ENCODE assay signal across 8 cellular contexts in the genomic region with DNA sequence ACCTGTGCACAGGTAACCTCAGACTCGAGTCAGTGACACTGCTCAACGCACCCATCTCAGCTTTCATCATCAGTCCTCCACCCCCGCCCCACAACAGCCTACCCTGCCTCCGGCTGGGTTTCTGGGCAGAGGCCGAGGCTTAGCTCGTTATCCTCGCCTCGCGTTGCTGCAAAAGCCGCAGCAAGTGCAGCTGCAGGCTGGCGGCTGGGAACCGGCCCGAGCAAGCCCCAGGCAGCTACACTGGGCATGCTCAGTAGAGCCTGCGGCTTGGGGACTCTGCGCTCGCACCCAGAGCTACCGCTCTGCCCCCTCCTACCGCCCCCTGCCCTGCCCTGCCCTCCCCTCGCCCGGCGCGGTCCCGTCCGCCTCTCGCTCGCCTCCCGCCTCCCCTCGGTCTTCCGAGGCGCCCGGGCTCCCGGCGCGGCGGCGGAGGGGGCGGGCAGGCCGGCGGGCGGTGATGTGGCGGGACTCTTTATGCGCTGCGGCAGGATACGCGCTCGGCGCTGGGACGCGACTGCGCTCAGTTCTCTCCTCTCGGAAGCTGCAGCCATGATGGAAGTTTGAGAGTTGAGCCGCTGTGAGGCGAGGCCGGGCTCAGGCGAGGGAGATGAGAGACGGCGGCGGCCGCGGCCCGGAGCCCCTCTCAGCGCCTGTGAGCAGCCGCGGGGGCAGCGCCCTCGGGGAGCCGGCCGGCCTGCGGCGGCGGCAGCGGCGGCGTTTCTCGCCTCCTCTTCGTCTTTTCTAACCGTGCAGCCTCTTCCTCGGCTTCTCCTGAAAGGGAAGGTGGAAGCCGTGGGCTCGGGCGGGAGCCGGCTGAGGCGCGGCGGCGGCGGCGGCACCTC. TPM values are rescaled to one million over a fixed set of nuclear protein-coding genes. Genes with fewer than 3 reads are reported as not detected.
DNase-seq lines count a peak whose midpoint lies in the region; ATAC-seq, FAIRE-seq and TF ChIP-seq lines count a peak whose summit lies in the region.

A gene with protein sequence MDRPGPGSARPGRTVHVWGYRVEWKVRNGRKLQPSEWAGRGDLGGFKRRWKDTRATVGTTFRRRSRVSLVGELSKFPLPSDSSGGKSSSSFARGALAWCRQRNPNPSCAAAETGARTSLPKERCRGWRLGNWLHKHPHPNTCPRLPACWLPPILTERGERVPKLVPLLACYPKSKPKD (minus strand): TSS at position 432 of the 842 bp plus-strand sequence. CDS start 1,046 bp downstream, outside the sequence.
A gene (plus strand): TSS at position 524 of the 842 bp plus-strand sequence. CDS start 845 bp downstream, outside the sequence.

- in situ Hi-C loops in SK-MEL-5 (cut with HindIII; ENCODE audit: low pct_unique_long_range_greater_than_20kb, low sequenced_read_pairs): loop anchor here (25.0 kb wide), 1 partner anchor 374 kb away; no protein-coding TSS in a partner anchor

- peak within 1 kb of the TSS; percentile 98 for H3K27ac Mint-ChIP-seq in GM23338
- peak within 1 kb of the TSS; percentile 95 for H3K27ac Mint-ChIP-seq in activated naive CD4-positive, alpha-beta T cell treated with anti-CD3 and anti-CD28 coated beads for 36 hours

- H2AFZ ChIP-seq in GM23338: 0 out of 2 replicates have a peak within 1 kb of the TSS, but pooled peaks have one; percentile 24
- H2AFZ ChIP-seq in MM.1S (ENCODE audit: low read length): peak within 1 kb of the TSS; percentile 89

- H3K9ac ChIP-seq in MM.1S (ENCODE audit: low read length): peak within 1 kb of the TSS; percentile 85

- H3K79me2 ChIP-seq in DOHH2 (ENCODE audit: control insufficient read depth, low read length) (peaks cover 76% of the 10 kb centered on the region), GM23338 (replicated peaks; ENCODE audit: insufficient read depth) (peaks cover 42% of the 10 kb centered on the region), MM.1S (ENCODE audit: low read length) (peaks cover 57% of the 10 kb centered on the region)

- H3K9me3 ChIP-seq in DOHH2 (ENCODE audit: control insufficient read depth, insufficient read depth, low read length) (no peaks in the 10 kb centered on the region), MM.1S (replicated peaks; ENCODE audit: insufficient read depth, low read length) (no peaks in the 10 kb centered on the region), neutrophil (no peaks in the 10 kb centered on the region)

- H3K4me1 Mint-ChIP-seq in GM23338: peaks cover 32% of the 10 kb centered on the region
- peaks cover 37% of the 10 kb centered on the region for H3K4me1 Mint-ChIP-seq in activated naive CD4-positive, alpha-beta T cell treated with anti-CD3 and anti-CD28 coated beads for 36 hours (ENCODE audit: low read depth)

- H3K27ac ChIP-seq in DOHH2 (ENCODE audit: low read depth, low read length) (peak within 1 kb of the TSS; percentile 89), GM23338 (ENCODE audit: low read depth) (peak within 1 kb of the TSS; percentile 97), MM.1S (ENCODE audit: low read length) (peak within 1 kb of the TSS; percentile 85), neutrophil (peak within 1 kb of the TSS; percentile 98)

- peaks cover 5% of the 10 kb centered on the region for H3K9me3 Mint-ChIP-seq in GM23338
- H3K9me3 Mint-ChIP-seq in activated naive CD4-positive, alpha-beta T cell treated with anti-CD3 and anti-CD28 coated beads for 36 hours: no peaks in the 10 kb centered on the region

- intact Hi-C loops in activated naive CD4-positive, alpha-beta T cell treated with anti-CD3 and anti-CD28 coated beads for 36 hours (cut with micrococcal nuclease): loop anchor here (2.0 to 5.0 kb wide), 7 partner anchors 55 to 1019 kb away; a partner anchor contains a TSS

- H3K4me2 ChIP-seq in DOHH2 (ENCODE audit: low read length) (peak within 1 kb of the TSS; percentile 85), GM23338 (peak within 1 kb of the TSS; percentile 84), MM.1S (ENCODE audit: low read depth, low read length) (peak within 1 kb of the TSS; percentile 93)

- H3K36me3 ChIP-seq in DOHH2 (ENCODE audit: control insufficient read depth, low read length): peaks cover 49% of the 10 kb centered on the region
- no peaks in the 10 kb centered on the region for H3K36me3 ChIP-seq in GM23338 (ENCODE audit: insufficient read depth)
- H3K36me3 ChIP-seq in MM.1S (replicated peaks; ENCODE audit: insufficient read depth, low read length): no peaks in the 10 kb centered on the region; the same call in 1 of the 2 replicates
- H3K36me3 ChIP-seq in neutrophil: no peaks in the 10 kb centered on the region

- H3K27me3 Mint-ChIP-seq in GM23338 (ENCODE audit: insufficient read depth, low read depth, poor library complexity): peaks cover 10% of the 10 kb centered on the region
- H3K27me3 Mint-ChIP-seq in activated naive CD4-positive, alpha-beta T cell treated with anti-CD3 and anti-CD28 coated beads for 36 hours (ENCODE audit: low read depth): peaks cover 3% of the 10 kb centered on the region

- no peak for FAIRE-seq in frontal cortex (lab: Jason Lieb, UNC)

- DNase-seq in GM23338 (ENCODE audit: low spot score): peak; percentile 94
- peak; percentile 94 for DNase-seq in MM.1S
- DNase-seq in SK-MEL-5 (ENCODE audit: low read depth, low spot score): peak; percentile 81
- peak; percentile 83 for DNase-seq in activated naive CD4-positive, alpha-beta T cell treated with anti-CD3 and anti-CD28 coated beads for 36 hours
- DNase-seq in frontal cortex (ENCODE audit: low spot score in 2 of 2): peak; percentile 80 to 91
- peak; percentile 82 for DNase-seq in stromal cell of bone marrow (ENCODE audit: low read depth)

- no peak for TF ChIP-seq CTCF in DOHH2 (IDR thresholded peaks at IDR 0.05; ENCODE audit: low read depth, low read length, poor library complexity, severe bottlenecking)
- no peak for TF ChIP-seq CTCF in GM23338 (conservative IDR thresholded peaks at IDR 0.05; ENCODE audit: low read depth in 2 of 2)
- TF ChIP-seq CTCF in MM.1S (IDR thresholded peaks at IDR 0.05; ENCODE audit: low read length): no peak
- TF ChIP-seq CTCF in neutrophil (IDR thresholded peaks at IDR 0.05): peak; percentile 38

- H3K4me3 ChIP-seq in DOHH2 (ENCODE audit: low read length): peak within 1 kb of the TSS; percentile 91
- H3K4me3 ChIP-seq in GM23338: peak within 1 kb of the TSS; percentile 87
- peak within 1 kb of the TSS; percentile 89 for H3K4me3 ChIP-seq in MM.1S (ENCODE audit: low read length)
- H3K4me3 ChIP-seq in neutrophil (ENCODE audit: low read depth in 1 of 2, low read length in 1 of 2): peak within 1 kb of the TSS; percentile 92 to 96

- H3K4me1 ChIP-seq in DOHH2 (ENCODE audit: control insufficient read depth, low read length) (peaks cover 29% of the 10 kb centered on the region), GM23338 (ENCODE audit: insufficient read depth) (peaks cover 30% of the 10 kb centered on the region), MM.1S (ENCODE audit: low read length) (peaks cover 12% of the 10 kb centered on the region), neutrophil (ENCODE audit: control insufficient read depth in 1 of 2, insufficient read depth in 1 of 2, low read depth in 1 of 2, low read length in 1 of 2) (peaks cover 19 to 31% of the 10 kb centered on the region in 2 experiments)

- peak within 1 kb of the TSS; percentile 95 for H3K4me3 Mint-ChIP-seq in GM23338
- peak within 1 kb of the TSS; percentile 96 for H3K4me3 Mint-ChIP-seq in activated naive CD4-positive, alpha-beta T cell treated with anti-CD3 and anti-CD28 coated beads for 36 hours

- H3K27me3 ChIP-seq in DOHH2 (ENCODE audit: control insufficient read depth, low read length): no peaks in the 10 kb centered on the region
- H3K27me3 ChIP-seq in GM23338 (ENCODE audit: insufficient read depth): no peaks in the 10 kb centered on the region
- no peaks in the 10 kb centered on the region for H3K27me3 ChIP-seq in MM.1S (replicated peaks; ENCODE audit: insufficient read depth, low read length)
- H3K27me3 ChIP-seq in neutrophil: no peaks in the 10 kb centered on the region

- H3K36me3 Mint-ChIP-seq in GM23338 (ENCODE audit: low read depth): peaks cover 10% of the 10 kb centered on the region; the same call in 2 of the 3 replicates
- H3K36me3 Mint-ChIP-seq in activated naive CD4-positive, alpha-beta T cell treated with anti-CD3 and anti-CD28 coated beads for 36 hours (ENCODE audit: low read depth): peaks cover 8% of the 10 kb centered on the region

- H4K20me1 ChIP-seq in DOHH2 (ENCODE audit: control insufficient read depth, insufficient read depth, low read depth, low read length): peaks cover 37% of the 10 kb centered on the region
- H4K20me1 ChIP-seq in GM23338 (replicated peaks; ENCODE audit: insufficient read depth): peaks cover 30% of the 10 kb centered on the region
- peaks cover 4% of the 10 kb centered on the region; the same call in 1 of the 2 replicates for H4K20me1 ChIP-seq in MM.1S (ENCODE audit: insufficient read depth, low read length)

- H3F3A ChIP-seq in DOHH2 (ENCODE audit: control insufficient read depth, insufficient read depth) (peaks cover 11% of the 10 kb centered on the region), GM23338 (replicated peaks; ENCODE audit: low read depth) (peaks cover 7% of the 10 kb centered on the region; the same call in 1 of the 2 replicates), MM.1S (ENCODE audit: insufficient read depth, low read length) (peaks cover 44% of the 10 kb centered on the region)

- peak; percentile 78 for ATAC-seq in GM23338

- CTCF ChIA-PET in activated naive CD4-positive, alpha-beta T cell treated with anti-CD3 and anti-CD28 coated beads for 36 hours (lab: Charles Lee): interaction anchor here (0.7 to 3.6 kb wide), 3 partner anchors 159 to 526 kb away, joined by 3 to 14 read pairs (median 3); no protein-coding TSS in a partner anchor

- H3K9me2 ChIP-seq in DOHH2 (replicated peaks; ENCODE audit: control insufficient read depth, low read length) (no peaks in the 10 kb centered on the region), GM23338 (ENCODE audit: insufficient read depth) (no peaks in the 10 kb centered on the region), MM.1S (replicated peaks; ENCODE audit: insufficient read depth, low read length) (no peaks in the 10 kb centered on the region)

TF ChIP-seq in GM23338, 12 proteins besides CTCF, POLR2A, EP300 and RAD21 (continues in another document):
- no peak for TF ChIP-seq EZH2 (IDR thresholded peaks at IDR 0.05; ENCODE audit: low read depth, unreplicated experiment)

RNA-seq across cellular contexts. Expression of the first gene that starts in this region (rescaled TPM):
- 0.24 and 0.62 TPM in 2 replicates for total RNA-seq in GM23338 (2014; rRNA removed; shearing (Covaris generic))
- polyA plus RNA-seq in GM23338 (2016; fragmentation: Nextera tagmentation; extraction: Ambion mirVana): 0.29 and 0.35 TPM in 2 replicates
- 0.03 and 0.08 TPM in 2 replicates for total RNA-seq in SK-MEL-5 (2014; rRNA removed; shearing (Covaris generic))
- polyA plus RNA-seq in SK-MEL-5 (2015; cell fraction: cytosol; rRNA removed): 0.33 and 0.37 TPM in 2 replicates
- 0.07 and 0.64 TPM in 2 replicates for polyA plus RNA-seq in SK-MEL-5 (2015; cell fraction: nucleus; rRNA removed)
- total RNA-seq in activated naive CD4-positive, alpha-beta T cell treated with anti-CD3 and anti-CD28 coated beads for 36 hours: under 1 TPM; 0.17 to 0.21 TPM
- total RNA-seq in frontal cortex: 0.82 TPM

RNA-seq across cellular contexts. Expression of the second gene that starts in this region (rescaled TPM):
- 50.0 and 64.0 TPM in 2 replicates for total RNA-seq in GM23338 (2014; rRNA removed; shearing (Covaris generic))
- polyA plus RNA-seq in GM23338 (2016; fragmentation: Nextera tagmentation; extraction: Ambion mirVana): 20.8 and 23.4 TPM in 2 replicates
- total RNA-seq in SK-MEL-5 (2014; rRNA removed; shearing (Covaris generic)): 52.4 and 55.5 TPM in 2 replicates
- polyA plus RNA-seq in SK-MEL-5 (2015; cell fraction: cytosol; rRNA removed): 14.4 and 17.8 TPM in 2 replicates
- polyA plus RNA-seq in SK-MEL-5 (2015; cell fraction: nucleus; rRNA removed): 16.4 and 22.6 TPM in 2 replicates
- total RNA-seq in activated naive CD4-positive, alpha-beta T cell treated with anti-CD3 and anti-CD28 coated beads for 36 hours: 10 to 100 TPM; 30.4 to 34.9 TPM
- total RNA-seq in frontal cortex: 212 TPM

Comparison
In these comparisons a context has a peak if more than half of its experiments do, and no peak if none do; other contexts are left out.
1. Peak in every context shown above with its lines: DNase-seq, ATAC-seq, H3K4me3 ChIP-seq and H3K27ac ChIP-seq.